Comparison of ENCODE assay signal across 23 cellular contexts in genomic region chr10:95706990-95707389, GRCh38. TPM values are rescaled to one million over a fixed set of nuclear protein-coding genes. Genes with fewer than 3 reads are reported as not detected.
DNase-seq lines count a peak whose midpoint lies in the region; ATAC-seq, FAIRE-seq and TF ChIP-seq lines count a peak whose summit lies in the region.
"Had no signal": no experiment of that assay in that cellular context is flagged by ENCODE, and none has a peak within 500 bp of the region (broad histone marks: within the 10 kb centered on the region; RNA-seq: fewer than 3 reads in every experiment).

No MANE protein-coding gene starts in this region.

- FAIRE-seq in kidney (lab: Jason Lieb, UNC) = no peak
- FAIRE-seq: A204.1, G401.6, GM12891, H54, HepG2 had no signal

- peak; percentile 48 for ATAC-seq in stimulated activated naive CD8-positive, alpha-beta T cell treated with anti-CD3 and anti-CD28 coated beads, Interleukin-15, amount 100 ng/mL, for 72 hours
- no peak for ATAC-seq in stimulated activated naive CD8-positive, alpha-beta T cell treated with anti-CD3 and anti-CD28 coated beads, Interleukin-15, Interleukin-2, amounts not matched to agents 100 U/mL and 50 U/mL, for 24 hours
- ATAC-seq in aorta (ENCODE audit: low FRiP score) (peak; percentile 38), left lobe of liver (no peak)
- ATAC-seq: GM23338, HepG2 had no signal

- no peaks in the 10 kb centered on the region for H3K4me1 ChIP-seq in kidney (ENCODE audit: control insufficient read depth in 1 of 2, insufficient read depth in 1 of 2, low read depth in 1 of 2, low read length in 2 of 2)
- H3K4me1 ChIP-seq in aorta (ENCODE audit: control insufficient read depth in 1 of 2, insufficient read depth in 2 of 2, low read length in 2 of 2) = no peaks in the 10 kb centered on the region
- H3K4me1 ChIP-seq: BE2C had no signal

- H3K9me3 Mint-ChIP-seq in stimulated activated naive CD8-positive, alpha-beta T cell treated with anti-CD3 and anti-CD28 coated beads, Interleukin-15, amount 100 ng/mL, for 72 hours = no peaks in the 10 kb centered on the region
- H3K9me3 Mint-ChIP-seq: CD8-positive, alpha-beta memory T cell; HFFc6 had no signal

- DNase-seq in stimulated activated naive CD8-positive, alpha-beta T cell treated with anti-CD3 and anti-CD28 coated beads, Interleukin-15, amount 100 ng/mL, for 72 hours = no peak
- no peak for DNase-seq in stimulated activated naive CD8-positive, alpha-beta T cell treated with anti-CD3 and anti-CD28 coated beads, Interleukin-15, Interleukin-2, amounts not matched to agents 100 U/mL and 50 U/mL, for 24 hours
- DNase-seq in kidney (peak; percentile 57), posterior vena cava (ENCODE audit: low spot score) (peak; percentile 70), aorta (no peak), left lobe of liver (ENCODE audit: low spot score) (no peak), amygdala (lab: John Stamatoyannopoulos, UW) (no peak), DMS153 (lab: John Stamatoyannopoulos, UW) (no peak)
- DNase-seq: ACHN; BE2C; C1 segment of cervical spinal cord; CD4-positive, CD25-positive, alpha-beta regulatory T cell; CD8-positive, alpha-beta memory T cell; COR-L47; DMS 273 treated with DMSO at 0.1 percent for 48 hours; HCEC 1CT; HFFc6 had no signal

- intact Hi-C loops in kidney (cut with DNase I) = no loop called here
- intact Hi-C loops in posterior vena cava (cut with DNase I) = no loop called here
- intact Hi-C loops in aorta (cut with DNase I) = no loop called here

- H3K27me3 Mint-ChIP-seq in stimulated activated naive CD8-positive, alpha-beta T cell treated with anti-CD3 and anti-CD28 coated beads, Interleukin-15, amount 100 ng/mL, for 72 hours = no peaks in the 10 kb centered on the region
- H3K27me3 Mint-ChIP-seq: CD8-positive, alpha-beta memory T cell had no signal

- H3K4me3 ChIP-seq in kidney (ENCODE audit: low read length in 2 of 2) = no peak overlapping the region
- H3K4me3 ChIP-seq in aorta (ENCODE audit: low read length in 2 of 2) = no peak overlapping the region
- H3K4me3 ChIP-seq: GM23338 had no signal

- H3K9me3 ChIP-seq in kidney (ENCODE audit: control insufficient read depth in 1 of 2, low read length in 2 of 2) (no peaks in the 10 kb centered on the region), aorta (ENCODE audit: control insufficient read depth, low read length) (no peaks in the 10 kb centered on the region)
- H3K9me3 ChIP-seq: BE2C had no signal

- H3K27ac Mint-ChIP-seq in stimulated activated naive CD8-positive, alpha-beta T cell treated with anti-CD3 and anti-CD28 coated beads, Interleukin-15, amount 100 ng/mL, for 72 hours = no peak overlapping the region
- H3K27ac Mint-ChIP-seq: CD4-positive, CD25-positive, alpha-beta regulatory T cell; CD8-positive, alpha-beta memory T cell; GM23338; HFFc6 had no signal

- H3K27ac ChIP-seq in kidney (ENCODE audit: low read depth in 2 of 2, low read length in 2 of 2) (no peak overlapping the region), aorta (ENCODE audit: low read depth in 1 of 2, low read length in 2 of 2) (no peak overlapping the region)

- H3K27me3 ChIP-seq in aorta (ENCODE audit: control insufficient read depth in 1 of 2, insufficient read depth in 2 of 2, low read length in 1 of 2) = no peaks in the 10 kb centered on the region
- H3K27me3 ChIP-seq: BE2C had no signal

- no peak for TF ChIP-seq CTCF in kidney (IDR thresholded peaks at IDR 0.05; ENCODE audit: borderline replicate concordance, extremely low read depth, insufficient read depth)

- whole genome bisulfite sequencing in aorta, 2 donors = 91 to 96% methylated on average over 7 of the region's 7 CpGs

- no peaks in the 10 kb centered on the region for H3K4me1 Mint-ChIP-seq in stimulated activated naive CD8-positive, alpha-beta T cell treated with anti-CD3 and anti-CD28 coated beads, Interleukin-15, amount 100 ng/mL, for 72 hours
- H3K4me1 Mint-ChIP-seq: CD4-positive, CD25-positive, alpha-beta regulatory T cell; CD8-positive, alpha-beta memory T cell; GM23338 had no signal

- no peak overlapping the region for H3K9ac ChIP-seq in kidney (ENCODE audit: low read length in 2 of 2)

- H3K36me3 ChIP-seq in kidney (ENCODE audit: control insufficient read depth in 1 of 2, insufficient read depth in 2 of 2, low read length in 2 of 2) (no peaks in the 10 kb centered on the region), aorta (ENCODE audit: control insufficient read depth in 1 of 2, insufficient read depth in 2 of 2, low read length in 1 of 2) (no peaks in the 10 kb centered on the region)
- H3K36me3 ChIP-seq: BE2C had no signal

- no peak overlapping the region for H3K4me3 Mint-ChIP-seq in stimulated activated naive CD8-positive, alpha-beta T cell treated with anti-CD3 and anti-CD28 coated beads, Interleukin-15, amount 100 ng/mL, for 72 hours
- H3K4me3 Mint-ChIP-seq: CD4-positive, CD25-positive, alpha-beta regulatory T cell; CD8-positive, alpha-beta memory T cell; GM23338; HFFc6 had no signal

RNA-seq across cellular contexts. Expression of gene TCTN3, which starts 13.3 kb away (rescaled TPM):
- total RNA-seq in kidney (46.3 TPM), posterior vena cava (10 to 100 TPM; 25.4 to 26.9 TPM), aorta (10 to 100 TPM; 20.8 to 23.7 TPM), left lobe of liver (17.8 TPM)
- polyA plus RNA-seq in kidney (ENCODE audit: insufficient read depth, low read depth, low replicate concordance) (40.3 TPM), aorta (10 to 100 TPM in 1 of 2 donors, 1 to 10 TPM in 1; 8.4 to 21.2 TPM)

RNA-seq across cellular contexts. Expression of gene ENTPD1, which starts 49.0 kb away (rescaled TPM):
- total RNA-seq in kidney = 36.6 TPM
- polyA plus RNA-seq in kidney (ENCODE audit: insufficient read depth, low read depth, low replicate concordance) = 5.2 TPM
- total RNA-seq in posterior vena cava = 10 to 100 TPM; 62.5 to 92.9 TPM
- total RNA-seq in aorta = 100 to 1,000 TPM in 1 of 2 donors, 10 to 100 TPM in 1; 77.8 to 110 TPM
- polyA plus RNA-seq in aorta = 10 to 100 TPM; 18.2 to 22.2 TPM
- total RNA-seq in left lobe of liver = 1.9 TPM
- total RNA-seq: HFFc6 had no signal

RNA-seq across cellular contexts. Expression of gene ALDH18A1, which starts 50.5 kb away (rescaled TPM):
- 72.0 TPM for total RNA-seq in kidney
- polyA plus RNA-seq in kidney (ENCODE audit: insufficient read depth, low read depth, low replicate concordance) = 23.6 TPM
- total RNA-seq in posterior vena cava = 10 to 100 TPM; 36.6 to 43.9 TPM
- total RNA-seq in aorta = 10 to 100 TPM; 45.4 to 50.8 TPM
- 10 to 100 TPM; 12.1 to 16.2 TPM for polyA plus RNA-seq in aorta
- total RNA-seq in left lobe of liver = 38.7 TPM

Comparison
In these comparisons a context has a peak if more than half of its experiments do, and no peak if none do; other contexts are left out.
1. ATAC-seq: peak in stimulated activated naive CD8-positive, alpha-beta T cell treated with anti-CD3 and anti-CD28 coated beads, Interleukin-15, amount 100 ng/mL, for 72 hours (single experiment) and aorta (single experiment); none in stimulated activated naive CD8-positive, alpha-beta T cell treated with anti-CD3 and anti-CD28 coated beads, Interleukin-15, Interleukin-2, amounts not matched to agents 100 U/mL and 50 U/mL, for 24 hours (single experiment) and left lobe of liver (single experiment).
2. DNase-seq: peak in kidney (single experiment) and posterior vena cava (single experiment); none in stimulated activated naive CD8-positive, alpha-beta T cell treated with anti-CD3 and anti-CD28 coated beads, Interleukin-15, amount 100 ng/mL, for 72 hours (0 of 2), stimulated activated naive CD8-positive, alpha-beta T cell treated with anti-CD3 and anti-CD28 coated beads, Interleukin-15, Interleukin-2, amounts not matched to agents 100 U/mL and 50 U/mL, for 24 hours (single experiment), aorta (0 of 2), left lobe of liver (single experiment), amygdala (0 of 56) and DMS153 (single experiment).
3. RNA of gene ENTPD1, which starts 49.0 kb away (total RNA-seq): 77.8 to 110 TPM in aorta, 62.5 to 92.9 TPM in posterior vena cava and 36.6 TPM in kidney (single experiment); 1.9 TPM in left lobe of liver (single experiment); every median in the first group is over 10 times any median in the second.